ENCODE assay signal across 15 cellular contexts in genomic region chr12:104465379-104465778, GRCh38. TPM values are rescaled to one million over a fixed set of nuclear protein-coding genes. Genes with fewer than 3 reads are reported as not detected.
A peak's percentile ranks its signal among the peaks of the same experiment; 100 is the strongest.
DNase-seq lines count a peak whose midpoint lies in the region; ATAC-seq and TF ChIP-seq lines count a peak whose summit lies in the region.
"Had no signal": no experiment of that assay in that cellular context is flagged by ENCODE, and none has a peak within 500 bp of the region (broad histone marks: within the 10 kb centered on the region; RNA-seq: fewer than 3 reads in every experiment).

No MANE protein-coding gene starts in this region.

- H3K27ac ChIP-seq in KMS-11 (peak overlapping the region; percentile 30; the same call in 1 of the 2 replicates), RWPE1 (no peak overlapping the region)
- H3K27ac ChIP-seq: 22Rv1 had no signal

- CTCF ChIA-PET in activated CD8-positive, alpha-beta T cell treated with anti-CD3 and anti-CD28 coated beads for 36 hours (lab: Charles Lee) = no interaction called here
- CTCF ChIA-PET in RWPE1 (lab: Yijun Ruan, JAX) = interaction anchor here (0.5 kb wide), 1 partner anchor 251 kb away, joined by 6 read pairs; no protein-coding TSS in a partner anchor

- POLR2A ChIA-PET in activated CD8-positive, alpha-beta T cell treated with anti-CD3 and anti-CD28 coated beads for 36 hours (lab: Charles Lee) = interaction anchor here (1.0 kb wide), 1 partner anchor 10 kb away, joined by 4 read pairs; no protein-coding TSS in a partner anchor
- POLR2A ChIA-PET in naive thymus-derived CD8-positive, alpha-beta T cell (lab: Charles Lee) = no interaction called here
- POLR2A ChIA-PET in RWPE1 (lab: Yijun Ruan, JAX; ENCODE audit: low non-redundant PET) = no interaction called here

- H3K27ac Mint-ChIP-seq in activated CD8-positive, alpha-beta T cell treated with anti-CD3 and anti-CD28 coated beads for 36 hours = peak overlapping the region; percentile 68
- H3K27ac Mint-ChIP-seq in naive thymus-derived CD8-positive, alpha-beta T cell = peak overlapping the region; percentile 45 to 98 (median 88)

- no peak for TF ChIP-seq CTCF in KMS-11 (conservative IDR thresholded peaks at IDR 0.05; ENCODE audit: low read depth, low read length)
- TF ChIP-seq CTCF in activated CD8-positive, alpha-beta T cell treated with anti-CD3 and anti-CD28 coated beads for 36 hours (IDR thresholded peaks at IDR 0.05) = no peak
- TF ChIP-seq CTCF in RWPE1 (conservative IDR thresholded peaks at IDR 0.05; ENCODE audit: low read depth) = no peak

- H4K20me1 ChIP-seq in KMS-11 (ENCODE audit: insufficient read depth) = no peaks in the 10 kb centered on the region

- no peak overlapping the region for H2AFZ ChIP-seq in KMS-11 (ENCODE audit: low read depth)

- no peak overlapping the region for H3K4me3 ChIP-seq in KMS-11 (IDR thresholded peaks at IDR 0.05; ENCODE audit: insufficient read depth, low read depth, low read length)
- H3K4me3 ChIP-seq: HAP-1, sigmoid colon, stomach had no signal

- peaks cover 58% of the 10 kb centered on the region for H3K79me2 ChIP-seq in KMS-11 (ENCODE audit: insufficient read depth, low read depth)

- ATAC-seq in activated CD8-positive, alpha-beta T cell treated with anti-CD3 and anti-CD28 coated beads for 36 hours = no peak
- no peak for ATAC-seq in naive thymus-derived CD8-positive, alpha-beta T cell
- ATAC-seq in HG02852 (IDR thresholded peaks at IDR 0.05; ENCODE audit: unreplicated experiment) = no peak
- ATAC-seq in HG03095 (IDR thresholded peaks at IDR 0.05; ENCODE audit: unreplicated experiment) = no peak

- H3K4me1 Mint-ChIP-seq in activated CD8-positive, alpha-beta T cell treated with anti-CD3 and anti-CD28 coated beads for 36 hours (ENCODE audit: low read depth) = peaks cover 89% of the 10 kb centered on the region
- peaks cover 45 to 97% (median 94%) of the 10 kb centered on the region in 4 donors for H3K4me1 Mint-ChIP-seq in naive thymus-derived CD8-positive, alpha-beta T cell

- H3K4me1 ChIP-seq in KMS-11 (ENCODE audit: low read depth, poor library complexity, severe bottlenecking) = peaks cover 96% of the 10 kb centered on the region
- H3K4me1 ChIP-seq: HAP-1 had no signal

- peaks cover 7% of the 10 kb centered on the region for H3K9me3 Mint-ChIP-seq in activated CD8-positive, alpha-beta T cell treated with anti-CD3 and anti-CD28 coated beads for 36 hours
- H3K9me3 Mint-ChIP-seq in naive thymus-derived CD8-positive, alpha-beta T cell = no peaks in the 10 kb centered on the region

- peaks cover 27% of the 10 kb centered on the region for H3K36me3 Mint-ChIP-seq in activated CD8-positive, alpha-beta T cell treated with anti-CD3 and anti-CD28 coated beads for 36 hours (ENCODE audit: low read depth)
- H3K36me3 Mint-ChIP-seq in naive thymus-derived CD8-positive, alpha-beta T cell = no peaks in the 10 kb centered on the region

- intact Hi-C loops in activated CD8-positive, alpha-beta T cell treated with anti-CD3 and anti-CD28 coated beads for 36 hours (cut with micrococcal nuclease) = no loop called here

- no peaks in the 10 kb centered on the region for H3K27me3 Mint-ChIP-seq in activated CD8-positive, alpha-beta T cell treated with anti-CD3 and anti-CD28 coated beads for 36 hours
- H3K27me3 Mint-ChIP-seq in naive thymus-derived CD8-positive, alpha-beta T cell = no peaks in the 10 kb centered on the region

- no peak overlapping the region for H3K4me3 Mint-ChIP-seq in activated CD8-positive, alpha-beta T cell treated with anti-CD3 and anti-CD28 coated beads for 36 hours
- H3K4me3 Mint-ChIP-seq in naive thymus-derived CD8-positive, alpha-beta T cell = peak overlapping the region in 9 of 10 donors; percentile 29 to 76 (median 55)

- no peaks in the 10 kb centered on the region for H3K36me3 ChIP-seq in KMS-11 (ENCODE audit: insufficient read depth)
- H3K36me3 ChIP-seq: HAP-1, sigmoid colon, stomach had no signal

- H3K27me3 ChIP-seq in KMS-11 (ENCODE audit: insufficient read depth, low read depth) = no peaks in the 10 kb centered on the region
- H3K27me3 ChIP-seq: sigmoid colon, stomach had no signal

- peak overlapping the region; percentile 75 for H3K4me2 ChIP-seq in KMS-11

- no peak overlapping the region for H3K9ac ChIP-seq in KMS-11

- DNase-seq in NCI-H2107 treated with DMSO at 0.1 percent for 48 hours (lab: John Stamatoyannopoulos, UW; ENCODE audit: unreplicated experiment) = peak; percentile 14
- DNase-seq in NCI-H2107 (lab: John Stamatoyannopoulos, UW) = no peak
- no peak for DNase-seq in activated CD8-positive, alpha-beta T cell treated with anti-CD3 and anti-CD28 coated beads for 36 hours
- DNase-seq in naive thymus-derived CD8-positive, alpha-beta T cell = no peak
- DNase-seq in RWPE1 (ENCODE audit: low spot score) = no peak
- DNase-seq: amygdala, COR-L47, NCI-H2171 treated with DMSO at 0.1 percent for 48 hours, sigmoid colon, stomach had no signal

RNA-seq across cellular contexts. Expression of gene CHST11, which starts 8.6 kb away (rescaled TPM):
- 10 to 100 TPM; 30.9 to 33.9 TPM for total RNA-seq in activated CD8-positive, alpha-beta T cell treated with anti-CD3 and anti-CD28 coated beads for 36 hours
- 10 to 100 TPM; 26.8 to 28.4 TPM for total RNA-seq in naive thymus-derived CD8-positive, alpha-beta T cell
- polyA plus RNA-seq in naive thymus-derived CD8-positive, alpha-beta T cell = 10 to 100 TPM; 23.1 to 35.6 (median 26.1) TPM
